8 cellular contexts compared by ENCODE assay signal in genomic region chr16:969508-970378, GRCh38. TPM values are rescaled to one million over a fixed set of nuclear protein-coding genes. Genes with fewer than 3 reads are reported as not detected.
A peak's percentile ranks its signal among the peaks of the same experiment; 100 is the strongest.
DNase-seq lines count a peak whose midpoint lies in the region; ATAC-seq, FAIRE-seq and TF ChIP-seq lines count a peak whose summit lies in the region.

No MANE protein-coding gene starts in this region.

- intact Hi-C loops in Panc1 (cut with micrococcal nuclease; ENCODE audit: unreplicated experiment) = no loop called here

- peak overlapping the region; percentile 38 for H3K9ac ChIP-seq in endodermal cell (ENCODE audit: extremely low read depth, low read length, poor library complexity, severe bottlenecking)
- H3K9ac ChIP-seq in muscle layer of colon (ENCODE audit: low read length) = no peak overlapping the region

- peaks cover 17% of the 10 kb centered on the region for H3K27me3 Mint-ChIP-seq in endodermal cell (ENCODE audit: insufficient read depth)

- no peak for DNase-seq in Panc1 (ENCODE audit: low read depth, low spot score)
- no peak for DNase-seq in endodermal cell
- DNase-seq in DMS114 treated with DMSO at 0.1 percent for 48 hours (lab: John Stamatoyannopoulos, UW; ENCODE audit: unreplicated experiment) = no peak
- DNase-seq in GM12892 (ENCODE audit: insufficient read length) = no peak
- DNase-seq in stimulated activated CD4-positive, alpha-beta T cell treated with anti-CD3 and anti-CD28 coated beads, Interleukin-2, amount 100 ng/mL, for 24 hours = no peak
- DNase-seq in NCI-H82 treated with DMSO at 0.1 percent for 48 hours (lab: John Stamatoyannopoulos, UW; ENCODE audit: unreplicated experiment) = no peak

- H3K4me1 ChIP-seq in Panc1 (ENCODE audit: control insufficient read depth, insufficient read depth, low read length) (peaks cover 26% of the 10 kb centered on the region), endodermal cell (ENCODE audit: control insufficient read depth, insufficient read depth, low read length) (peaks cover 3% of the 10 kb centered on the region), muscle layer of colon (ENCODE audit: insufficient read depth, low read length) (peaks cover 9% of the 10 kb centered on the region)

- H3K27ac ChIP-seq in Panc1 (ENCODE audit: low read length) = peak overlapping the region; percentile 79
- no peak overlapping the region for H3K27ac ChIP-seq in endodermal cell (ENCODE audit: low read depth, low read length)
- H3K27ac ChIP-seq in muscle layer of colon (ENCODE audit: low read depth, low read length) = peak overlapping the region; percentile 80

- H3K9me3 Mint-ChIP-seq in endodermal cell = peaks cover 18% of the 10 kb centered on the region

- POLR2A ChIA-PET in Panc1 (lab: Charles Lee) = no interaction called here

- in situ Hi-C loops in Panc1 (cut with HindIII; ENCODE audit: low pct_unique_long_range_greater_than_20kb, low sequenced_read_pairs) = no loop called here

- 54 to 60% methylated on average over 37 to 53 of the region's 53 CpGs for WGBS in endodermal cell (ENCODE audit: insufficient coverage in 1 of 2, insufficient read length in 1 of 2), 2 experiments

- peaks cover 16% of the 10 kb centered on the region for H3K36me3 Mint-ChIP-seq in endodermal cell (ENCODE audit: low read depth)

- H3K4me3 Mint-ChIP-seq in endodermal cell = peak overlapping the region; percentile 62

- H3K36me3 ChIP-seq in Panc1 (ENCODE audit: control insufficient read depth, insufficient read depth, low read length) (no peaks in the 10 kb centered on the region), endodermal cell (ENCODE audit: control insufficient read depth, insufficient read depth, low read length) (peaks cover 3% of the 10 kb centered on the region), muscle layer of colon (ENCODE audit: insufficient read depth, low read length) (peaks cover 4% of the 10 kb centered on the region)

- no TSS peak for BruUV-seq in Panc1 (replicated peaks; lab: Mats Ljungman, UMichigan)

- peaks cover 3% of the 10 kb centered on the region; the same call in 1 of the 2 replicates for H3K9me3 ChIP-seq in Panc1 (ENCODE audit: control insufficient read depth, insufficient read depth, low read depth, low read length)
- H3K9me3 ChIP-seq in endodermal cell (ENCODE audit: control insufficient read depth, low read length) = peaks cover 4% of the 10 kb centered on the region
- no peaks in the 10 kb centered on the region for H3K9me3 ChIP-seq in muscle layer of colon (ENCODE audit: low read length)

- CTCF ChIA-PET in Panc1 (lab: Charles Lee) = no interaction called here

- H3K4me1 Mint-ChIP-seq in endodermal cell = peaks cover 11% of the 10 kb centered on the region

- TF ChIP-seq CTCF in Panc1 (IDR thresholded peaks at IDR 0.05) (no peak), endodermal cell (conservative IDR thresholded peaks at IDR 0.05) (no peak)

- FAIRE-seq in GM12892 (lab: Jason Lieb, UNC) = no peak

- H3K27ac Mint-ChIP-seq in endodermal cell = no peak overlapping the region

- H3K27me3 ChIP-seq in Panc1 (ENCODE audit: control insufficient read depth, insufficient read depth, low read length) (no peaks in the 10 kb centered on the region), endodermal cell (ENCODE audit: control insufficient read depth, insufficient read depth, low read length, poor library complexity, severe bottlenecking) (peaks cover 7% of the 10 kb centered on the region), muscle layer of colon (ENCODE audit: control insufficient read depth in 1 of 2, insufficient read depth in 2 of 2, low read length in 2 of 2) (no peaks in the 10 kb centered on the region)

- H3K4me3 ChIP-seq in Panc1 (ENCODE audit: low read depth in 2 of 2, low read length in 2 of 2) (peak overlapping the region; percentile 67 to 77), endodermal cell (ENCODE audit: low read length) (peak overlapping the region; percentile 77), muscle layer of colon (ENCODE audit: low read depth in 1 of 2, low read length in 2 of 2) (peak overlapping the region; percentile 71 to 96)

- TF ChIP-seq POLR2A in GM12892 (IDR thresholded peaks at IDR 0.05; ENCODE audit: low read depth, low read length) = no peak

- peak; percentile 18 for ATAC-seq in GM19455 (IDR thresholded peaks at IDR 0.05; ENCODE audit: unreplicated experiment)
- peak; percentile 25 for ATAC-seq in Panc1

RNA-seq across cellular contexts. Expression of gene LMF1, which starts 1.0 kb away (rescaled TPM):
- total RNA-seq in Panc1 (2021; ENCODE audit: unreplicated experiment) (24.3 TPM), endodermal cell (10 to 100 TPM; 13.7 to 15.1 TPM)
- 47.8 TPM for polyA plus RNA-seq in Panc1 (2012; ENCODE audit: insufficient read length)
- 12.7 TPM for polyA plus RNA-seq in endodermal cell (2013, experiment 1 of 2)
- 10.8 TPM for polyA plus RNA-seq in endodermal cell (2013, experiment 2 of 2)
- polyA plus RNA-seq in GM12892 (2012; ENCODE audit: missing spikeins) = 1.5 TPM

RNA-seq across cellular contexts. Expression of gene SOX8, which starts 11.8 kb away (rescaled TPM):
- total RNA-seq in Panc1 (2021; ENCODE audit: unreplicated experiment) (1.8 TPM), endodermal cell (1 to 10 TPM in 1 of 2 donors, under 1 TPM in 1; 0.69 to 5.1 TPM)
- 4.5 TPM for polyA plus RNA-seq in Panc1 (2012; ENCODE audit: insufficient read length)
- 8.9 TPM for polyA plus RNA-seq in endodermal cell (2013, experiment 1 of 2)
- 9.2 TPM for polyA plus RNA-seq in endodermal cell (2013, experiment 2 of 2)
- polyA plus RNA-seq in GM12892 (2012; ENCODE audit: missing spikeins) = not detected
